ENCODE assay signal across 8 cellular contexts in genomic region chr3:113441051-113441770, GRCh38. TPM values are rescaled to one million over a fixed set of nuclear protein-coding genes. Genes with fewer than 3 reads are reported as not detected.
DNase-seq lines count a peak whose midpoint lies in the region; ATAC-seq, FAIRE-seq and TF ChIP-seq lines count a peak whose summit lies in the region.

Gene CFAP44, minus strand, starts transcription at chr3:113441493. Its CDS starts 7,829 bp downstream, at chr3:113433664.

- peak; percentile 66 for ATAC-seq in activated CD4-positive, alpha-beta T cell treated with anti-CD3 and anti-CD28 coated beads for 36 hours

- H3K4me1 ChIP-seq in spleen = peaks cover 0 to 4% (median 0%) of the 10 kb centered on the region in 6 donors

- POLR2A ChIA-PET in activated CD4-positive, alpha-beta T cell treated with anti-CD3 and anti-CD28 coated beads for 36 hours (lab: Charles Lee) = no interaction called here

- CTCF ChIA-PET in activated CD4-positive, alpha-beta T cell treated with anti-CD3 and anti-CD28 coated beads for 36 hours (lab: Charles Lee) = interaction anchor here (0.7 kb wide), 1 partner anchor 11 kb away, joined by 3 read pairs; no protein-coding TSS in a partner anchor

- H3K27ac Mint-ChIP-seq in activated CD4-positive, alpha-beta T cell treated with anti-CD3 and anti-CD28 coated beads for 36 hours = no peak within 1 kb of the TSS

- no peak within 1 kb of the TSS for H3K4me3 Mint-ChIP-seq in activated CD4-positive, alpha-beta T cell treated with anti-CD3 and anti-CD28 coated beads for 36 hours

- peaks cover 23% of the 10 kb centered on the region for H3K36me3 Mint-ChIP-seq in activated CD4-positive, alpha-beta T cell treated with anti-CD3 and anti-CD28 coated beads for 36 hours (ENCODE audit: low read depth)

- TF ChIP-seq POLR2A in spleen (IDR thresholded peaks at IDR 0.05) = no peak
- TF ChIP-seq POLR2A in H54 (IDR thresholded peaks at IDR 0.05; ENCODE audit: low read depth, low read length) = no peak

- peak; percentile 89 for DNase-seq in ELF-1 (ENCODE audit: low read depth, low spot score)
- DNase-seq in activated CD4-positive, alpha-beta T cell treated with anti-CD3 and anti-CD28 coated beads for 36 hours = peak; percentile 66
- peak; percentile 87 for DNase-seq in choroid plexus epithelial cell (ENCODE audit: low read depth)
- DNase-seq in islet precursor cell = peak; percentile 88
- DNase-seq in spleen = peak; percentile 86
- no peak for DNase-seq in H54 (ENCODE audit: insufficient read length, low spot score)
- DNase-seq in NCI-H345 (lab: John Stamatoyannopoulos, UW) = no peak
- DNase-seq in NCI-H146 treated with DMSO at 0.1 percent for 48 hours (lab: John Stamatoyannopoulos, UW; ENCODE audit: unreplicated experiment) = no peak

- H3K4me3 ChIP-seq in choroid plexus epithelial cell (ENCODE audit: low read depth, low read length) (peak within 1 kb of the TSS; percentile 57), spleen (peak within 1 kb of the TSS in 7 of 8 donors; percentile 12 to 64 (median 23))

- H3K9me3 Mint-ChIP-seq in activated CD4-positive, alpha-beta T cell treated with anti-CD3 and anti-CD28 coated beads for 36 hours (ENCODE audit: low read depth) = no peaks in the 10 kb centered on the region

- H3K27ac ChIP-seq in spleen = no peak within 1 kb of the TSS

- no peaks in the 10 kb centered on the region for H3K9me3 ChIP-seq in spleen

- no peaks in the 10 kb centered on the region for H3K27me3 Mint-ChIP-seq in activated CD4-positive, alpha-beta T cell treated with anti-CD3 and anti-CD28 coated beads for 36 hours

- H3K36me3 ChIP-seq in spleen = peaks cover 0 to 41% (median under 1%) of the 10 kb centered on the region in 6 donors

- no peak for TF ChIP-seq CTCF in choroid plexus epithelial cell (conservative IDR thresholded peaks at IDR 0.05; ENCODE audit: low read depth, low read length)
- no peak for TF ChIP-seq CTCF in spleen (IDR thresholded peaks at IDR 0.05 in 8 of 11, conservative IDR thresholded peaks at IDR 0.05 in 3 of 11)

- FAIRE-seq in H54 (lab: Jason Lieb, UNC) = no peak

- no peaks in the 10 kb centered on the region for H3K27me3 ChIP-seq in spleen (replicated peaks in 1 of 7)

- 46 to 80% (median 59%) methylated on average over 19 to 44 of the region's 44 CpGs for WGBS in spleen, 5 donors

- peaks cover 4% of the 10 kb centered on the region for H3K4me1 Mint-ChIP-seq in activated CD4-positive, alpha-beta T cell treated with anti-CD3 and anti-CD28 coated beads for 36 hours

- intact Hi-C loops in activated CD4-positive, alpha-beta T cell treated with anti-CD3 and anti-CD28 coated beads for 36 hours (cut with DNase I, micrococcal nuclease) = no loop called here
- intact Hi-C loops in spleen (cut with DNase I; ENCODE audit: low total_unique reads) = no loop called here

RNA-seq across cellular contexts. Expression of gene CFAP44, which starts in this region (rescaled TPM):
- 1 to 10 TPM; 4.3 to 4.6 TPM for total RNA-seq in activated CD4-positive, alpha-beta T cell treated with anti-CD3 and anti-CD28 coated beads for 36 hours
- 10 to 100 TPM in 3 of 7 donors, 1 to 10 TPM in 4; 3.8 to 19.6 (median 9.3) TPM for total RNA-seq in spleen
- polyA plus RNA-seq in spleen = 1 to 10 TPM; 4.2 to 6.1 (median 4.8) TPM

Comparison
In these comparisons a context has a peak if more than half of its experiments do, and no peak if none do; other contexts are left out.
1. DNase-seq: peak in ELF-1 (single experiment), activated CD4-positive, alpha-beta T cell treated with anti-CD3 and anti-CD28 coated beads for 36 hours (single experiment), choroid plexus epithelial cell (single experiment), islet precursor cell (single experiment) and spleen (single experiment); none in H54 (single experiment), NCI-H345 (single experiment) and NCI-H146 treated with DMSO at 0.1 percent for 48 hours (single experiment).